Comparison of ENCODE assay signal across 8 cellular contexts in the genomic region with DNA sequence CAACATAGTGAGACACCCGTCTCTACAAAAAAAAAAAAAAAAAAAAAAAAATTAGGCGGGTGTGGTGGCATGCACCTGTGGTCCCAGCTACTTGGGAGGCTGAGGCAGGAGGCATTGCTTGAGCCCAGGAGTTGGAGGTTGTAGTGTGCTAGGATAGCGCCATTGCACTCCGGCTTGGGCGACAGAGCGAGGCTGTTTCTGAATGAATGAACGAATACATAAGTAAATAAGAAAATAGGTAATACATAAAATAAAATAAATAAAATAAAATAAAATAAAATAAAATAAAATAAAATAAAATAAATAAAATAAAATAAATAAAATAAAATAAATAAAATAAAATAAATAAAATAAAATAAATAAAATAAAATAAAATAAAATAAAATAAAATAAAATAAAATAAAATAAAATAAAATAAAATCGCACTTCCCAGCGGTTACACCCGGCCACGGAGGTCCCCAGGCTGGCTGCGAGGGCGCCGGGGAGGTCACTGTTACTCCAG. TPM values are rescaled to one million over a fixed set of nuclear protein-coding genes. Genes with fewer than 3 reads are reported as not detected.
DNase-seq lines count a peak whose midpoint lies in the region; FAIRE-seq and TF ChIP-seq lines count a peak whose summit lies in the region.
"Not testable (repeated sequence)": the region's sequence is repeated elsewhere in the genome, so short reads cannot be mapped to it uniquely, and the experiment has no call there.

No MANE protein-coding gene starts in this region.

- not testable (repeated sequence) for H3K27me3 Mint-ChIP-seq in activated naive CD8-positive, alpha-beta T cell treated with anti-CD3 and anti-CD28 coated beads for 36 hours; endothelial cell (ENCODE audit: unreplicated experiment)
- peaks cover 11% of the 10 kb centered on the region for H3K27me3 Mint-ChIP-seq in neural progenitor cell (ENCODE audit: insufficient read depth, low read depth)

- peak overlapping the region; percentile 83 for H3K4me3 Mint-ChIP-seq in activated naive CD8-positive, alpha-beta T cell treated with anti-CD3 and anti-CD28 coated beads for 36 hours
- H3K4me3 Mint-ChIP-seq in endothelial cell (ENCODE audit: unreplicated experiment): not testable (repeated sequence)
- peak overlapping the region; percentile 91 for H3K4me3 Mint-ChIP-seq in neural progenitor cell

- peak overlapping the region; percentile 64 for H3K4me2 ChIP-seq in keratinocyte (ENCODE audit: control insufficient read depth, extremely low read depth, insufficient read depth, low read depth, low read length)
- peak overlapping the region; percentile 76 for H3K4me2 ChIP-seq in neural progenitor cell

- H3K27ac Mint-ChIP-seq in activated naive CD8-positive, alpha-beta T cell treated with anti-CD3 and anti-CD28 coated beads for 36 hours: peak overlapping the region; percentile 82
- peak overlapping the region; percentile 61 for H3K27ac Mint-ChIP-seq in endothelial cell (ENCODE audit: unreplicated experiment)
- not testable (repeated sequence) for H3K27ac Mint-ChIP-seq in neural progenitor cell

- H3K27ac ChIP-seq in HUES64 (ENCODE audit: low read depth, low read length) (peak overlapping the region; percentile 95), SJCRH30 (peak overlapping the region; percentile 88), keratinocyte (ENCODE audit: control insufficient read depth, insufficient read depth, low read length) (peak overlapping the region; percentile 71), neural progenitor cell (peak overlapping the region; percentile 76), stomach smooth muscle (ENCODE audit: low read length) (peak overlapping the region; percentile 93)

- H3K9ac ChIP-seq in HUES64 (ENCODE audit: low read depth, low read length) (peak overlapping the region; percentile 92), keratinocyte (ENCODE audit: control insufficient read depth, extremely low read depth, insufficient read depth, low read length) (peak overlapping the region; percentile 79), neural progenitor cell (peak overlapping the region; percentile 82), stomach smooth muscle (ENCODE audit: low read length in 2 of 2) (peak overlapping the region in 1 of 2 donors; percentile 15)

- H2AFZ ChIP-seq in keratinocyte (ENCODE audit: control insufficient read depth, low read length) (peak overlapping the region; percentile 87), neural progenitor cell (replicated peaks) (peak overlapping the region; percentile 84)

- not testable (repeated sequence) for H3K9me3 ChIP-seq in HUES64 (ENCODE audit: insufficient read depth, low read depth, low read length); SJCRH30 (replicated peaks); keratinocyte (ENCODE audit: control insufficient read depth, low read depth, low read length); neural progenitor cell (ENCODE audit: low read depth); stomach smooth muscle (ENCODE audit: control insufficient read depth in 2 of 2, low read length in 2 of 2)

- H3F3A ChIP-seq in neural progenitor cell (ENCODE audit: low read depth): not testable (repeated sequence)

- H3K36me3 ChIP-seq in HUES64 (ENCODE audit: insufficient read depth, low read length) (peaks cover 23% of the 10 kb centered on the region), stomach smooth muscle (ENCODE audit: control insufficient read depth in 2 of 2, insufficient read depth in 2 of 2, low read length in 2 of 2) (peaks cover 15 to 16% of the 10 kb centered on the region in 2 donors)
- not testable (repeated sequence) for H3K36me3 ChIP-seq in SJCRH30; keratinocyte (ENCODE audit: control insufficient read depth in 2 of 2, extremely low read depth in 1 of 2, insufficient read depth in 2 of 2, low read length in 2 of 2); neural progenitor cell

- peaks cover 20% of the 10 kb centered on the region for H3K4me1 Mint-ChIP-seq in activated naive CD8-positive, alpha-beta T cell treated with anti-CD3 and anti-CD28 coated beads for 36 hours
- not testable (repeated sequence) for H3K4me1 Mint-ChIP-seq in endothelial cell (ENCODE audit: unreplicated experiment); neural progenitor cell

- not testable (repeated sequence) for H3K79me2 ChIP-seq in keratinocyte (ENCODE audit: control insufficient read depth, insufficient read depth, low read length)
- peaks cover 11% of the 10 kb centered on the region for H3K79me2 ChIP-seq in neural progenitor cell (ENCODE audit: low read depth)

- 26% methylated on average over 10 of the region's 14 CpGs for WGBS in HUES64

- H3K9me1 ChIP-seq in keratinocyte (ENCODE audit: control insufficient read depth, extremely low read depth, insufficient read depth, low read length): not testable (repeated sequence)

- H3K4me3 ChIP-seq in HUES64 (ENCODE audit: low read length) (peak overlapping the region; percentile 74), SJCRH30 (peak overlapping the region; percentile 84), keratinocyte (ENCODE audit: control insufficient read depth in 2 of 3, extremely low read depth in 1 of 3, insufficient read depth in 2 of 3, low read depth in 1 of 3, low read length in 3 of 3) (peak overlapping the region; percentile 59 to 76 (median 73)), neural progenitor cell (peak overlapping the region; percentile 66), stomach smooth muscle (ENCODE audit: low read length in 2 of 2) (peak overlapping the region; percentile 75 to 82)

- peak; percentile 3 for DNase-seq in CD1c-positive myeloid dendritic cell (ENCODE audit: extremely low spot score)
- peak in 1 of 2 experiments; percentile 39 for DNase-seq in SJCRH30
- DNase-seq in activated naive CD8-positive, alpha-beta T cell treated with anti-CD3 and anti-CD28 coated beads for 36 hours; endothelial cell (ENCODE audit: low spot score); keratinocyte (ENCODE audit: low read depth, low spot score); neural progenitor cell (ENCODE audit: low spot score): not testable (repeated sequence)

- FAIRE-seq in keratinocyte (lab: Jason Lieb, UNC): not testable (repeated sequence)

- not testable (repeated sequence) for H3K9me3 Mint-ChIP-seq in activated naive CD8-positive, alpha-beta T cell treated with anti-CD3 and anti-CD28 coated beads for 36 hours; endothelial cell (ENCODE audit: unreplicated experiment); neural progenitor cell

- H3K36me3 Mint-ChIP-seq in activated naive CD8-positive, alpha-beta T cell treated with anti-CD3 and anti-CD28 coated beads for 36 hours; endothelial cell (ENCODE audit: low read depth, unreplicated experiment); neural progenitor cell: not testable (repeated sequence)

- not testable (repeated sequence) for H3K27me3 ChIP-seq in HUES64 (ENCODE audit: insufficient read depth, low read length); SJCRH30; keratinocyte (ENCODE audit: control insufficient read depth, extremely low read depth, insufficient read depth, low read length); neural progenitor cell; stomach smooth muscle (ENCODE audit: control insufficient read depth in 1 of 2, insufficient read depth in 2 of 2, low read length in 2 of 2)

- dilution Hi-C loops in keratinocyte (cut with MboI; ENCODE audit: extremely low pct_ligation_motif_present, low sequenced_read_pairs): not testable (repeated sequence)

- not testable (repeated sequence) for H3K4me1 ChIP-seq in HUES64 (ENCODE audit: insufficient read depth, low read length); SJCRH30; keratinocyte (ENCODE audit: control insufficient read depth, extremely low read depth, insufficient read depth, low read length); neural progenitor cell
- H3K4me1 ChIP-seq in stomach smooth muscle (ENCODE audit: control insufficient read depth, insufficient read depth, low read length): peaks cover 11% of the 10 kb centered on the region

- TF ChIP-seq CTCF in endothelial cell (IDR thresholded peaks at IDR 0.05; ENCODE audit: unreplicated experiment); keratinocyte (optimal IDR thresholded peaks at IDR 0.05 in 1 of 3, IDR thresholded peaks at IDR 0.05 in 1 of 3, conservative IDR thresholded peaks at IDR 0.05 in 1 of 3; ENCODE audit: extremely low read depth in 1 of 3, insufficient read depth in 2 of 3, low read length in 3 of 3); neural progenitor cell (IDR thresholded peaks at IDR 0.05): not testable (repeated sequence)

- H4K20me1 ChIP-seq in keratinocyte (ENCODE audit: control insufficient read depth, extremely low read depth, insufficient read depth, low read length); neural progenitor cell (ENCODE audit: low read depth): not testable (repeated sequence)

RNA-seq across cellular contexts. Expression of a gene that starts 0.3 kb away (rescaled TPM):
- polyA plus RNA-seq in HUES64 (2013, experiment 1 of 2): 40.9 TPM
- polyA plus RNA-seq in HUES64 (2013, experiment 2 of 2): 50.8 TPM
- total RNA-seq in SJCRH30 (2014; rRNA removed; shearing (Covaris generic)): 56.7 and 57.8 TPM in 2 replicates
- total RNA-seq in activated naive CD8-positive, alpha-beta T cell treated with anti-CD3 and anti-CD28 coated beads for 36 hours: 10 to 100 TPM; 31.4 to 40.2 TPM
- total RNA-seq in endothelial cell (ENCODE audit: unreplicated experiment) (44.0 TPM), neural progenitor cell (ENCODE audit: low replicate concordance) (75.9 and 102 TPM in 2 replicates)
- 50.7 to 66.1 TPM (median 60.6 TPM) in 3 replicates for polyA plus RNA-seq in keratinocyte
- 6.8 TPM for polyA plus RNA-seq in keratinocyte (2011; ENCODE audit: low read depth)
- polyA plus RNA-seq in keratinocyte (2011; cell fraction: cytosol; rRNA removed): 64.5 and 69.8 TPM in 2 replicates
- 42.1 and 42.5 TPM in 2 replicates for polyA plus RNA-seq in keratinocyte (2011; cell fraction: nucleus; rRNA removed)
- polyA plus RNA-seq in keratinocyte (2012; ENCODE audit: low replicate concordance): 26.7 and 31.7 TPM in 2 replicates
- polyA minus RNA-seq in keratinocyte: 66.5 to 118 TPM (median 95.0 TPM) in 3 replicates
- 44.7 TPM for polyA minus RNA-seq in keratinocyte (2011; cell fraction: cytosol; rRNA and poly(A)+ RNA removed)
- polyA minus RNA-seq in keratinocyte (2011; cell fraction: nucleus; rRNA and poly(A)+ RNA removed): 10.3 and 20.0 TPM in 2 replicates

RNA-seq across cellular contexts. Expression of a gene that starts 12.9 kb away (rescaled TPM):
- polyA plus RNA-seq in HUES64 (2013, experiment 1 of 2): 20.2 TPM
- 20.3 TPM for polyA plus RNA-seq in HUES64 (2013, experiment 2 of 2)
- total RNA-seq in SJCRH30 (2014; rRNA removed; shearing (Covaris generic)): 16.4 and 18.8 TPM in 2 replicates
- total RNA-seq in activated naive CD8-positive, alpha-beta T cell treated with anti-CD3 and anti-CD28 coated beads for 36 hours: 10 to 100 TPM; 31.9 to 35.0 TPM
- total RNA-seq in endothelial cell (ENCODE audit: unreplicated experiment): 39.6 TPM
- polyA plus RNA-seq in keratinocyte: 11.9 to 22.5 TPM (median 12.1 TPM) in 3 replicates
- polyA plus RNA-seq in keratinocyte (2011; ENCODE audit: low read depth): 4.7 TPM
- 17.0 and 19.7 TPM in 2 replicates for polyA plus RNA-seq in keratinocyte (2011; cell fraction: cytosol; rRNA removed)
- 26.7 and 33.4 TPM in 2 replicates for polyA plus RNA-seq in keratinocyte (2011; cell fraction: nucleus; rRNA removed)
- polyA plus RNA-seq in keratinocyte (2012; ENCODE audit: low replicate concordance): 14.9 and 17.1 TPM in 2 replicates
- 9.0 to 18.6 TPM (median 12.4 TPM) in 3 replicates for polyA minus RNA-seq in keratinocyte
- polyA minus RNA-seq in keratinocyte (2011; cell fraction: cytosol; rRNA and poly(A)+ RNA removed): 16.5 TPM
- polyA minus RNA-seq in keratinocyte (2011; cell fraction: nucleus; rRNA and poly(A)+ RNA removed): 9.1 and 10.8 TPM in 2 replicates
- 13.7 and 24.1 TPM in 2 replicates for total RNA-seq in neural progenitor cell (ENCODE audit: low replicate concordance)

RNA-seq across cellular contexts. Expression of a gene that starts 25.7 kb away (rescaled TPM):
- 0.25 TPM for polyA plus RNA-seq in HUES64 (2013, experiment 1 of 2)
- polyA plus RNA-seq in HUES64 (2013, experiment 2 of 2): 0.63 TPM
- 0.12 and 0.20 TPM in 2 replicates for total RNA-seq in SJCRH30 (2014; rRNA removed; shearing (Covaris generic))
- total RNA-seq in activated naive CD8-positive, alpha-beta T cell treated with anti-CD3 and anti-CD28 coated beads for 36 hours: under 1 TPM in 1 of 2 experiments, not detected in 1; 0.06 TPM
- total RNA-seq in endothelial cell (ENCODE audit: unreplicated experiment) (0.08 TPM), neural progenitor cell (ENCODE audit: low replicate concordance) (0.31 TPM in 1 of 2 replicates, not detected in the other)
- 0.01 to 0.04 TPM (median 0.03 TPM) in 3 replicates for polyA plus RNA-seq in keratinocyte
- not detected for polyA plus RNA-seq in keratinocyte (2011; ENCODE audit: low read depth)
- polyA plus RNA-seq in keratinocyte (2011; cell fraction: cytosol; rRNA removed): not detected in 2 replicates
- polyA plus RNA-seq in keratinocyte (2011; cell fraction: nucleus; rRNA removed): 0.05 TPM in 1 of 2 replicates, not detected in the other
- polyA plus RNA-seq in keratinocyte (2012; ENCODE audit: low replicate concordance): not detected in 2 replicates
- 0.16 TPM in 1 of 3 replicates, not detected in the others for polyA minus RNA-seq in keratinocyte
- not detected for polyA minus RNA-seq in keratinocyte (2011; cell fraction: cytosol; rRNA and poly(A)+ RNA removed)
- not detected in 2 replicates for polyA minus RNA-seq in keratinocyte (2011; cell fraction: nucleus; rRNA and poly(A)+ RNA removed)

RNA-seq across cellular contexts. Expression of a gene that starts 38.5 kb away (rescaled TPM):
- 4.4 TPM for polyA plus RNA-seq in HUES64 (2013, experiment 1 of 2)
- 5.6 TPM for polyA plus RNA-seq in HUES64 (2013, experiment 2 of 2)
- 10.6 and 10.9 TPM in 2 replicates for total RNA-seq in SJCRH30 (2014; rRNA removed; shearing (Covaris generic))
- 1 to 10 TPM; 2.2 TPM for total RNA-seq in activated naive CD8-positive, alpha-beta T cell treated with anti-CD3 and anti-CD28 coated beads for 36 hours
- total RNA-seq in endothelial cell (ENCODE audit: unreplicated experiment): 7.9 TPM
- 0.02 to 0.03 TPM (median 0.03 TPM) in 3 replicates for polyA plus RNA-seq in keratinocyte
- 0.11 TPM for polyA plus RNA-seq in keratinocyte (2011; ENCODE audit: low read depth)
- 0.04 TPM in 1 of 2 replicates, not detected in the other for polyA plus RNA-seq in keratinocyte (2011; cell fraction: cytosol; rRNA removed)
- polyA plus RNA-seq in keratinocyte (2011; cell fraction: nucleus; rRNA removed): 0.04 and 0.09 TPM in 2 replicates
- polyA plus RNA-seq in keratinocyte (2012; ENCODE audit: low replicate concordance): 0.04 TPM in 1 of 2 replicates, not detected in the other
- not detected in 3 replicates for polyA minus RNA-seq in keratinocyte
- polyA minus RNA-seq in keratinocyte (2011; cell fraction: cytosol; rRNA and poly(A)+ RNA removed): not detected
- not detected in 2 replicates for polyA minus RNA-seq in keratinocyte (2011; cell fraction: nucleus; rRNA and poly(A)+ RNA removed)
- 6.2 and 8.2 TPM in 2 replicates for total RNA-seq in neural progenitor cell (ENCODE audit: low replicate concordance)
